8 cellular contexts compared by ENCODE assay signal in the genomic region with DNA sequence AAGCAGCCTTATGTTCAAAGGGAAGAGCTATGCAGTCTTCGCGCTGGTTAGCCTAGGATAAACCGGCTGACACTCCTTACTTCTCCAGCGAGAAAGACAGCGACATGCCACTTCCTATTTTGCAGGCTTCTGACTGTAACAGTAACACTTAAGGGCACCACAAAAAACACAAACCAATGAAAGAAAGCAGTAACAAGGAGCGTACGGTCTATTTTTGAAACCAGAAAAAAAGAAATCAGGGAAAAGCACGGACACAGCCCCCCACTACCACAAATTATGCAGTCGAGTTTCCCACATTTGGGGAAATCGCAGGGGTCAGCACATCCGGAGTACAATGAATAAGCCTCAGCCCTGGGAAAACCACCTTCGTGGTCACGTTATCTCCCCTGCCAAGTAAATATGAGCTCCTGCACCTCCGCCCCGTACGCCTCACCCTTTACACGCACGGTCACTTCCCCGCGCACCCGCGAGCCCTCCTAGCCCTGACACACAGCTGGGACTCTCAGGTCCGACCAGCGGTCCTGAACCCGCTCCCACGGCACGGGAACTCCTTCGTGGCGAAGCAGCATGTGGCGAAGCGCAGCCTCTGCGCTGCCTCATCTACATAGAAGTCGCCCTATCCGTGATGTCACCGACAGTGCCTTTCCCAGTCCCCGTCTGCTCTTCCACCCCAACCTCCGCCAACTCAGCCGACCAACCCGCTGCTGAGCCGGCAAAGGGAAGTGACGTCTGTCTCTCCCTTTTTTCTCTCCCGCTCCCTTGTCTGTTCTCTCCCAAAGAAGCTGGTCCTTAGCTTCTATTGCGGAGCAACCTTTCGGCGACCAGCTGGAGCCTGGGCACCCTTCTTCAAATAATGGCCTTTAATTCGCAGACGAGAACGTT. TPM values are rescaled to one million over a fixed set of nuclear protein-coding genes. Genes with fewer than 3 reads are reported as not detected.
A peak's percentile ranks its signal among the peaks of the same experiment; 100 is the strongest.
DNase-seq lines count a peak whose midpoint lies in the region; ATAC-seq and TF ChIP-seq lines count a peak whose summit lies in the region.

No MANE protein-coding gene starts in this region.

- H3K36me3 ChIP-seq in BE2C (no peaks in the 10 kb centered on the region), HUES48 (ENCODE audit: control insufficient read depth, insufficient read depth, low read length) (no peaks in the 10 kb centered on the region), heart right ventricle (no peaks in the 10 kb centered on the region), uterus (no peaks in the 10 kb centered on the region)

- TF ChIP-seq CTCF in BE2C (IDR thresholded peaks at IDR 0.05; ENCODE audit: low read depth, low read length), result no peak
- TF ChIP-seq CTCF in heart right ventricle (IDR thresholded peaks at IDR 0.05), result no peak
- TF ChIP-seq CTCF in uterus (IDR thresholded peaks at IDR 0.05), result no peak

- peak in 1 of 2 donors; percentile 47 for TF ChIP-seq POLR2A in uterus (IDR thresholded peaks at IDR 0.05)

- peak overlapping the region; percentile 61 for H3K4me3 ChIP-seq in BE2C (ENCODE audit: low read depth, low read length)
- H3K4me3 ChIP-seq in HUES48 (ENCODE audit: low read depth, low read length), result peak overlapping the region; percentile 64
- peak overlapping the region; percentile 21 to 54 (median 38) for H3K4me3 ChIP-seq in heart right ventricle
- peak overlapping the region; percentile 16 to 33 for H3K4me3 ChIP-seq in uterus

- peak overlapping the region; percentile 99 for H3K9ac ChIP-seq in HUES48 (ENCODE audit: low read depth, low read length)

- intact Hi-C loops in heart right ventricle (cut with DNase I) (no loop called here), posterior cingulate gyrus (cut with DNase I) (no loop called here), uterus (cut with DNase I; ENCODE audit: low total_unique reads) (no loop called here)

- ATAC-seq in GM19438 (IDR thresholded peaks at IDR 0.05; ENCODE audit: low read depth, unreplicated experiment) (peak; percentile 71), SK-N-SH treated with all-trans-retinoic acid at 6 μM for 48 hours (peak; percentile 88), heart right ventricle (peak; percentile 86 to 98 (median 95))

- H3K9me3 ChIP-seq in BE2C (no peaks in the 10 kb centered on the region), HUES48 (ENCODE audit: control insufficient read depth, insufficient read depth, low read length) (no peaks in the 10 kb centered on the region), heart right ventricle (no peaks in the 10 kb centered on the region), uterus (no peaks in the 10 kb centered on the region)

- H3K4me1 ChIP-seq in BE2C (no peaks in the 10 kb centered on the region), HUES48 (ENCODE audit: control insufficient read depth, insufficient read depth, low read length) (no peaks in the 10 kb centered on the region), heart right ventricle (peaks cover 0 to 15% (median 11%) of the 10 kb centered on the region in 9 donors), uterus (no peaks in the 10 kb centered on the region)

- 0 to 1% methylated on average over 43 to 48 of the region's 48 CpGs for WGBS in heart right ventricle, 2 donors

- H3K27ac ChIP-seq in HUES48 (ENCODE audit: low read depth, low read length) (peak overlapping the region; percentile 97), heart right ventricle (peak overlapping the region; percentile 5 to 92 (median 78)), uterus (peak overlapping the region; percentile 54 to 72)

- peak; percentile 93 for DNase-seq in BE2C
- peak; percentile 88 for DNase-seq in amniotic epithelial cell (ENCODE audit: low read depth)
- DNase-seq in heart right ventricle, result peak; percentile 71 to 85
- DNase-seq in posterior cingulate gyrus, result peak in 9 of 10 donors; percentile 82 to 99 (median 94)
- peak; percentile 49 to 79 for DNase-seq in uterus

- H3K27me3 ChIP-seq in BE2C, result no peaks in the 10 kb centered on the region
- no peaks in the 10 kb centered on the region for H3K27me3 ChIP-seq in HUES48 (ENCODE audit: control insufficient read depth, insufficient read depth, low read length)
- H3K27me3 ChIP-seq in heart right ventricle, result peaks cover 0 to 44% (median 18%) of the 10 kb centered on the region in 7 donors
- H3K27me3 ChIP-seq in uterus, result peaks cover 0 to 5% of the 10 kb centered on the region in 2 donors

TF ChIP-seq in SK-N-SH treated with all-trans-retinoic acid at 6 μM for 48 hours, 23 proteins besides CTCF, POLR2A, EP300 and RAD21 (continues in another document):
- TF ChIP-seq TOX (CRISPR knock-in tag; IDR thresholded peaks at IDR 0.05; ENCODE audit: borderline replicate concordance), result peak; percentile 100
- TF ChIP-seq SNAI2 (CRISPR knock-in tag; IDR thresholded peaks at IDR 0.05), result no peak
- peak; percentile 73; the same call in 1 of the 2 replicates for TF ChIP-seq ZNF70 (CRISPR knock-in tag; IDR thresholded peaks at IDR 0.05)
- TF ChIP-seq ZNF565 (CRISPR knock-in tag; conservative IDR thresholded peaks at IDR 0.05; ENCODE audit: low read depth), result peak; percentile 89; the same call in 1 of the 2 replicates
- TF ChIP-seq ARNTL (CRISPR knock-in tag; IDR thresholded peaks at IDR 0.05; ENCODE audit: borderline replicate concordance, low read depth), result peak; percentile 87
- TF ChIP-seq ZNF8 (CRISPR knock-in tag; IDR thresholded peaks at IDR 0.05), result peak; percentile 72
- TF ChIP-seq ISL1 (CRISPR knock-in tag; IDR thresholded peaks at IDR 0.05), result no peak
- peak; percentile 99 for TF ChIP-seq RARB (CRISPR knock-in tag; IDR thresholded peaks at IDR 0.05)
- TF ChIP-seq CSDC2 (CRISPR knock-in tag; IDR thresholded peaks at IDR 0.05), result peak; percentile 85; the same call in 1 of the 2 replicates
- TF ChIP-seq, protein P1, sequence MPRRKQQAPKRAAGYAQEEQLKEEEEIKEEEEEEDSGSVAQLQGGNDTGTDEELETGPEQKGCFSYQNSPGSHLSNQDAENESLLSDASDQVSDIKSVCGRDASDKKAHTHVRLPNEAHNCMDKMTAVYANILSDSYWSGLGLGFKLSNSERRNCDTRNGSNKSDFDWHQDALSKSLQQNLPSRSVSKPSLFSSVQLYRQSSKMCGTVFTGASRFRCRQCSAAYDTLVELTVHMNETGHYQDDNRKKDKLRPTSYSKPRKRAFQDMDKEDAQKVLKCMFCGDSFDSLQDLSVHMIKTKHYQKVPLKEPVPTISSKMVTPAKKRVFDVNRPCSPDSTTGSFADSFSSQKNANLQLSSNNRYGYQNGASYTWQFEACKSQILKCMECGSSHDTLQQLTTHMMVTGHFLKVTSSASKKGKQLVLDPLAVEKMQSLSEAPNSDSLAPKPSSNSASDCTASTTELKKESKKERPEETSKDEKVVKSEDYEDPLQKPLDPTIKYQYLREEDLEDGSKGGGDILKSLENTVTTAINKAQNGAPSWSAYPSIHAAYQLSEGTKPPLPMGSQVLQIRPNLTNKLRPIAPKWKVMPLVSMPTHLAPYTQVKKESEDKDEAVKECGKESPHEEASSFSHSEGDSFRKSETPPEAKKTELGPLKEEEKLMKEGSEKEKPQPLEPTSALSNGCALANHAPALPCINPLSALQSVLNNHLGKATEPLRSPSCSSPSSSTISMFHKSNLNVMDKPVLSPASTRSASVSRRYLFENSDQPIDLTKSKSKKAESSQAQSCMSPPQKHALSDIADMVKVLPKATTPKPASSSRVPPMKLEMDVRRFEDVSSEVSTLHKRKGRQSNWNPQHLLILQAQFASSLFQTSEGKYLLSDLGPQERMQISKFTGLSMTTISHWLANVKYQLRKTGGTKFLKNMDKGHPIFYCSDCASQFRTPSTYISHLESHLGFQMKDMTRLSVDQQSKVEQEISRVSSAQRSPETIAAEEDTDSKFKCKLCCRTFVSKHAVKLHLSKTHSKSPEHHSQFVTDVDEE (CRISPR knock-in tag; IDR thresholded peaks at IDR 0.05), result peak; percentile 83
- TF ChIP-seq, protein P2, sequence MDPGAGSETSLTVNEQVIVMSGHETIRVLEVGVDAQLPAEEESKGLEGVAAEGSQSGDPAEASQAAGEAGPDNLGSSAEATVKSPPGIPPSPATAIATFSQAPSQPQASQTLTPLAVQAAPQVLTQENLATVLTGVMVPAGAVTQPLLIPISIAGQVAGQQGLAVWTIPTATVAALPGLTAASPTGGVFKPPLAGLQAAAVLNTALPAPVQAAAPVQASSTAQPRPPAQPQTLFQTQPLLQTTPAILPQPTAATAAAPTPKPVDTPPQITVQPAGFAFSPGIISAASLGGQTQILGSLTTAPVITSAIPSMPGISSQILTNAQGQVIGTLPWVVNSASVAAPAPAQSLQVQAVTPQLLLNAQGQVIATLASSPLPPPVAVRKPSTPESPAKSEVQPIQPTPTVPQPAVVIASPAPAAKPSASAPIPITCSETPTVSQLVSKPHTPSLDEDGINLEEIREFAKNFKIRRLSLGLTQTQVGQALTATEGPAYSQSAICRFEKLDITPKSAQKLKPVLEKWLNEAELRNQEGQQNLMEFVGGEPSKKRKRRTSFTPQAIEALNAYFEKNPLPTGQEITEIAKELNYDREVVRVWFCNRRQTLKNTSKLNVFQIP (CRISPR knock-in tag; IDR thresholded peaks at IDR 0.05; ENCODE audit: borderline replicate concordance, low read depth), result peak; percentile 96
- peak; percentile 75; the same call in 1 of the 2 replicates for TF ChIP-seq ZFP30 (CRISPR knock-in tag; IDR thresholded peaks at IDR 0.05)
- TF ChIP-seq PPARA (CRISPR knock-in tag; IDR thresholded peaks at IDR 0.05; ENCODE audit: borderline replicate concordance), result peak; percentile 88
- TF ChIP-seq, protein P3, sequence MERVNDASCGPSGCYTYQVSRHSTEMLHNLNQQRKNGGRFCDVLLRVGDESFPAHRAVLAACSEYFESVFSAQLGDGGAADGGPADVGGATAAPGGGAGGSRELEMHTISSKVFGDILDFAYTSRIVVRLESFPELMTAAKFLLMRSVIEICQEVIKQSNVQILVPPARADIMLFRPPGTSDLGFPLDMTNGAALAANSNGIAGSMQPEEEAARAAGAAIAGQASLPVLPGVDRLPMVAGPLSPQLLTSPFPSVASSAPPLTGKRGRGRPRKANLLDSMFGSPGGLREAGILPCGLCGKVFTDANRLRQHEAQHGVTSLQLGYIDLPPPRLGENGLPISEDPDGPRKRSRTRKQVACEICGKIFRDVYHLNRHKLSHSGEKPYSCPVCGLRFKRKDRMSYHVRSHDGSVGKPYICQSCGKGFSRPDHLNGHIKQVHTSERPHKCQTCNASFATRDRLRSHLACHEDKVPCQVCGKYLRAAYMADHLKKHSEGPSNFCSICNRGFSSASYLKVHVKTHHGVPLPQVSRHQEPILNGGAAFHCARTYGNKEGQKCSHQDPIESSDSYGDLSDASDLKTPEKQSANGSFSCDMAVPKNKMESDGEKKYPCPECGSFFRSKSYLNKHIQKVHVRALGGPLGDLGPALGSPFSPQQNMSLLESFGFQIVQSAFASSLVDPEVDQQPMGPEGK (CRISPR knock-in tag; IDR thresholded peaks at IDR 0.05; ENCODE audit: borderline replicate concordance), result peak; percentile 100
- TF ChIP-seq GLIS3 (CRISPR knock-in tag; IDR thresholded peaks at IDR 0.05), result peak; percentile 100
- TF ChIP-seq TCF4 (CRISPR knock-in tag; IDR thresholded peaks at IDR 0.05; ENCODE audit: borderline replicate concordance), result peak; percentile 77; the same call in 1 of the 2 replicates
- peak; percentile 86 for TF ChIP-seq ZFP3 (CRISPR knock-in tag; IDR thresholded peaks at IDR 0.05)

RNA-seq across cellular contexts. Expression of a gene that starts 40.9 kb away (rescaled TPM):
- polyA plus RNA-seq in BE2C (2012; ENCODE audit: insufficient read depth, insufficient read length, low read depth), result not detected
- not detected for total RNA-seq in heart right ventricle
- polyA plus RNA-seq in heart right ventricle, result not detected
- total RNA-seq in uterus, result not detected

Comparison
In these comparisons a context has a peak if more than half of its experiments do, and no peak if none do; other contexts are left out.
1. Peak in every context shown above with its lines: DNase-seq, ATAC-seq, H3K4me3 ChIP-seq and H3K27ac ChIP-seq.